In genomic region chr3:196524527-196524926, GRCh38 we compare ENCODE assay signal across 11 cellular contexts. TPM values are rescaled to one million over a fixed set of nuclear protein-coding genes. Genes with fewer than 3 reads are reported as not detected.
DNase-seq lines count a peak whose midpoint lies in the region; ATAC-seq and TF ChIP-seq lines count a peak whose summit lies in the region.
"Had no signal": no experiment of that assay in that cellular context is flagged by ENCODE, and none has a peak within 500 bp of the region (broad histone marks: within the 10 kb centered on the region; RNA-seq: fewer than 3 reads in every experiment).

No MANE protein-coding gene starts in this region.

- H2AFZ ChIP-seq in IMR-90 (replicated peaks; ENCODE audit: low read length, poor library complexity), result peak overlapping the region; percentile 33

- H4K8ac ChIP-seq in IMR-90 (ENCODE audit: low read depth in 2 of 2, low read length in 2 of 2), result no peak overlapping the region

- no peaks in the 10 kb centered on the region for H3K27me3 ChIP-seq in IMR-90 (ENCODE audit: control insufficient read depth, insufficient read depth, low read length)
- H3K27me3 ChIP-seq in Panc1 (ENCODE audit: control insufficient read depth, insufficient read depth, low read length), result no peaks in the 10 kb centered on the region
- no peaks in the 10 kb centered on the region for H3K27me3 ChIP-seq in CD4-positive, alpha-beta memory T cell (ENCODE audit: insufficient read depth, low read length)

- H3K4me1 Mint-ChIP-seq in activated T-helper 1 cell treated with anti-CD3 and anti-CD28 coated beads, Interleukin-12 subunit alpha, Interleukin-12 subunit beta, Interleukin-2, Interleukin-4 antibody, amounts not matched to agents 30 ng/mL and 10 ng/mL and 1 ng/mL, durations not matched to agents 14 hours and 24 hours and 36 hours (ENCODE audit: low read depth), result peaks cover 8% of the 10 kb centered on the region
- H3K4me1 Mint-ChIP-seq in CD4-positive, alpha-beta memory T cell, result peaks cover 0 to 5% (median 5%) of the 10 kb centered on the region in 4 donors

- no peak for TF ChIP-seq POLR2A in IMR-90 (IDR thresholded peaks at IDR 0.05; ENCODE audit: low read depth, low read length)

- H3K27ac ChIP-seq in IMR-90 (ENCODE audit: insufficient read depth, low read length), result no peak overlapping the region
- no peak overlapping the region for H3K27ac ChIP-seq in Panc1 (ENCODE audit: low read length)
- H3K27ac ChIP-seq in CD4-positive, alpha-beta memory T cell (ENCODE audit: low read depth, low read length), result no peak overlapping the region

- peaks cover 30% of the 10 kb centered on the region for H3K9me3 Mint-ChIP-seq in activated T-helper 1 cell treated with anti-CD3 and anti-CD28 coated beads, Interleukin-12 subunit alpha, Interleukin-12 subunit beta, Interleukin-2, Interleukin-4 antibody, amounts not matched to agents 30 ng/mL and 10 ng/mL and 1 ng/mL, durations not matched to agents 14 hours and 24 hours and 36 hours
- H3K9me3 Mint-ChIP-seq in CD4-positive, alpha-beta memory T cell, result peaks cover 0 to 31% (median 23%) of the 10 kb centered on the region in 8 donors

- no peak overlapping the region for H3K4me2 ChIP-seq in IMR-90 (ENCODE audit: low read depth, low read length)

- no peak overlapping the region for H3K4me3 Mint-ChIP-seq in activated T-helper 1 cell treated with anti-CD3 and anti-CD28 coated beads, Interleukin-12 subunit alpha, Interleukin-12 subunit beta, Interleukin-2, Interleukin-4 antibody, amounts not matched to agents 30 ng/mL and 10 ng/mL and 1 ng/mL, durations not matched to agents 14 hours and 24 hours and 36 hours
- no peak overlapping the region for H3K4me3 Mint-ChIP-seq in CD4-positive, alpha-beta memory T cell
- H3K4me3 Mint-ChIP-seq: CD4-positive, alpha-beta T cell; naive B cell had no signal

- H3K9me1 ChIP-seq in IMR-90 (ENCODE audit: insufficient read depth, low read length), result peaks cover 6% of the 10 kb centered on the region; the same call in 1 of the 2 replicates

- no peak overlapping the region for H3K27ac Mint-ChIP-seq in activated T-helper 1 cell treated with anti-CD3 and anti-CD28 coated beads, Interleukin-12 subunit alpha, Interleukin-12 subunit beta, Interleukin-2, Interleukin-4 antibody, amounts not matched to agents 30 ng/mL and 10 ng/mL and 1 ng/mL, durations not matched to agents 14 hours and 24 hours and 36 hours
- H3K27ac Mint-ChIP-seq in CD4-positive, alpha-beta memory T cell, result no peak overlapping the region
- H3K27ac Mint-ChIP-seq: CD4-positive, alpha-beta T cell; naive B cell had no signal

- peaks cover 5% of the 10 kb centered on the region for H3K36me3 Mint-ChIP-seq in activated T-helper 1 cell treated with anti-CD3 and anti-CD28 coated beads, Interleukin-12 subunit alpha, Interleukin-12 subunit beta, Interleukin-2, Interleukin-4 antibody, amounts not matched to agents 30 ng/mL and 10 ng/mL and 1 ng/mL, durations not matched to agents 14 hours and 24 hours and 36 hours (ENCODE audit: low read depth)
- peaks cover 9 to 11% of the 10 kb centered on the region in 2 donors for H3K36me3 Mint-ChIP-seq in CD4-positive, alpha-beta memory T cell

- H3K23ac ChIP-seq in IMR-90 (ENCODE audit: low read depth, low read length), result no peak overlapping the region

- H3K4me1 ChIP-seq in IMR-90 (ENCODE audit: control insufficient read depth, insufficient read depth, low read length) (0 out of 2 replicates have a peak, but pooled peaks cover 2% of the 10 kb centered on the region), Panc1 (ENCODE audit: control insufficient read depth, insufficient read depth, low read length) (no peaks in the 10 kb centered on the region)
- H3K4me1 ChIP-seq in CD4-positive, alpha-beta memory T cell (ENCODE audit: insufficient read depth, low read length), result no peaks in the 10 kb centered on the region

- H4K20me1 ChIP-seq in IMR-90 (ENCODE audit: insufficient read depth, low read length), result no peaks in the 10 kb centered on the region

- DNase-seq in Daoy (ENCODE audit: low read depth) (peak; percentile 46), IMR-90 (peak; percentile 17), Panc1 (ENCODE audit: low read depth, low spot score) (no peak), fibroblast of mammary gland (ENCODE audit: low read depth) (no peak), HuH-7 (ENCODE audit: low spot score) (no peak)
- DNase-seq in activated T-helper 1 cell treated with anti-CD3 and anti-CD28 coated beads, Interleukin-12 subunit alpha, Interleukin-12 subunit beta, Interleukin-2, Interleukin-4 antibody, amounts not matched to agents 30 ng/mL and 10 ng/mL and 1 ng/mL, durations not matched to agents 14 hours and 24 hours and 36 hours (ENCODE audit: low spot score), result no peak
- DNase-seq in CD4-positive, alpha-beta memory T cell, result no peak
- DNase-seq: CD4-positive, alpha-beta T cell; naive B cell had no signal

- H3K4me3 ChIP-seq in IMR-90 (ENCODE audit: insufficient read depth, low read depth, low read length), result no peak overlapping the region
- H3K4me3 ChIP-seq in Panc1 (ENCODE audit: low read depth in 2 of 2, low read length in 2 of 2), result no peak overlapping the region
- no peak overlapping the region for H3K4me3 ChIP-seq in fibroblast of mammary gland (ENCODE audit: control insufficient read depth, low read depth, low read length)
- no peak overlapping the region for H3K4me3 ChIP-seq in CD4-positive, alpha-beta memory T cell (ENCODE audit: low read length in 2 of 2)

- no peak overlapping the region for H2BK15ac ChIP-seq in IMR-90 (ENCODE audit: low read depth, low read length)

- H3K9ac ChIP-seq in IMR-90 (ENCODE audit: low read depth, low read length), result no peak overlapping the region

- intact Hi-C loops in IMR-90 (cut with micrococcal nuclease) (loop anchor here (1.0 kb wide), 1 partner anchor 161 kb away; no protein-coding TSS in a partner anchor), Panc1 (cut with micrococcal nuclease; ENCODE audit: unreplicated experiment) (loop anchor here (2.0 to 10.0 kb wide), 3 partner anchors 160 to 502 kb away; no protein-coding TSS in a partner anchor)
- intact Hi-C loops in activated T-helper 1 cell treated with anti-CD3 and anti-CD28 coated beads, Interleukin-12 subunit alpha, Interleukin-12 subunit beta, Interleukin-2, Interleukin-4 antibody, amounts not matched to agents 30 ng/mL and 10 ng/mL and 1 ng/mL, durations not matched to agents 14 hours and 24 hours and 36 hours (cut with micrococcal nuclease), result loop anchor here (5.0 kb wide), 1 partner anchor 207 kb away; the partner anchor contains the start of gene DYNLT2B
- intact Hi-C loops in CD4-positive, alpha-beta memory T cell (cut with micrococcal nuclease), result no loop called here

- no peak overlapping the region for H2AK9ac ChIP-seq in IMR-90 (replicated peaks; ENCODE audit: low read depth, low read length, poor library complexity)

- no peaks in the 10 kb centered on the region for H3K27me3 Mint-ChIP-seq in activated T-helper 1 cell treated with anti-CD3 and anti-CD28 coated beads, Interleukin-12 subunit alpha, Interleukin-12 subunit beta, Interleukin-2, Interleukin-4 antibody, amounts not matched to agents 30 ng/mL and 10 ng/mL and 1 ng/mL, durations not matched to agents 14 hours and 24 hours and 36 hours (ENCODE audit: insufficient read depth)
- peaks cover 0 to 1% of the 10 kb centered on the region in 2 donors for H3K27me3 Mint-ChIP-seq in CD4-positive, alpha-beta memory T cell
- H3K27me3 Mint-ChIP-seq: CD4-positive, alpha-beta T cell had no signal

- no peak overlapping the region for H3K56ac ChIP-seq in IMR-90 (ENCODE audit: extremely low read depth, insufficient read depth, low read length)

- ATAC-seq in IMR-90 (ENCODE audit: low read depth), result no peak
- peak; percentile 87 for ATAC-seq in Panc1
- no peak for ATAC-seq in HG03139 (IDR thresholded peaks at IDR 0.05; ENCODE audit: unreplicated experiment)

- TF ChIP-seq RAD21 in IMR-90 (IDR thresholded peaks at IDR 0.05; ENCODE audit: low read length), result peak; percentile 36

- H2BK120ac ChIP-seq in IMR-90 (ENCODE audit: low read depth, low read length), result no peak overlapping the region

- no peak overlapping the region for H4K5ac ChIP-seq in IMR-90 (ENCODE audit: low read depth, low read length)

- H3K18ac ChIP-seq in IMR-90 (ENCODE audit: low read depth, low read length), result no peak overlapping the region

- H3K9me3 ChIP-seq in IMR-90 (ENCODE audit: control insufficient read depth, insufficient read depth, low read length) (peaks cover 16% of the 10 kb centered on the region), Panc1 (ENCODE audit: control insufficient read depth, insufficient read depth, low read depth, low read length) (no peaks in the 10 kb centered on the region)
- peaks cover 4 to 6% of the 10 kb centered on the region in 2 donors for H3K9me3 ChIP-seq in CD4-positive, alpha-beta memory T cell (ENCODE audit: control insufficient read depth in 1 of 2, low read length in 2 of 2)

- no peak overlapping the region for H2BK5ac ChIP-seq in IMR-90 (ENCODE audit: low read depth, low read length, poor library complexity, severe bottlenecking)

- in situ Hi-C loops in IMR-90 (cut with MboI; ENCODE audit: low sequenced_read_pairs), result loop anchor here (5.0 kb wide), 1 partner anchor 267 kb away; no protein-coding TSS in a partner anchor
- in situ Hi-C loops in Panc1 (cut with HindIII; ENCODE audit: low pct_unique_long_range_greater_than_20kb, low sequenced_read_pairs), result no loop called here

- H4K91ac ChIP-seq in IMR-90 (ENCODE audit: insufficient read depth, low read depth, low read length), result no peak overlapping the region

- CTCF ChIA-PET in IMR-90 (lab: Yijun Ruan, JAX) (interaction anchor here (0.7 to 1.7 kb wide), 2 partner anchors 271 to 289 kb away, joined by 3 read pairs; no protein-coding TSS in a partner anchor), Panc1 (lab: Charles Lee) (interaction anchor here (0.6 to 1.1 kb wide), 2 partner anchors 160 to 306 kb away, joined by 3 to 5 read pairs; no protein-coding TSS in a partner anchor)
- CTCF ChIA-PET in CD4-positive, alpha-beta memory T cell (lab: Charles Lee; ENCODE audit: partially characterized antibody), result interaction anchor here (2.2 to 9.8 kb wide), 7 partner anchors 11 to 269 kb away, joined by 7 to 113 read pairs (median 16); no protein-coding TSS in a partner anchor

- BruUV-seq in IMR-90 (replicated peaks; lab: Mats Ljungman, UMichigan) (no TSS peak), Panc1 (replicated peaks; lab: Mats Ljungman, UMichigan) (no TSS peak)

- no peak overlapping the region for H2BK20ac ChIP-seq in IMR-90 (ENCODE audit: low read depth, low read length)

- no CpG with 5 or more reads among the region's 5 CpGs for WGBS in IMR-90 (ENCODE audit: extremely low coverage in 2 of 2, insufficient read length in 1 of 2), 2 experiments

- dilution Hi-C loops in IMR-90 (cut with HindIII; ENCODE audit: low sequenced_read_pairs, unreplicated experiment), result no loop called here

- no peaks in the 10 kb centered on the region for H3K79me1 ChIP-seq in IMR-90 (ENCODE audit: low read depth in 1 of 2, low read length in 2 of 2)

- TF ChIP-seq CTCF in IMR-90 (conservative IDR thresholded peaks at IDR 0.05; ENCODE audit: low read depth, low read length), result peak; percentile 25
- TF ChIP-seq CTCF in Panc1 (IDR thresholded peaks at IDR 0.05), result peak; percentile 89
- peak; percentile 5 for TF ChIP-seq CTCF in fibroblast of mammary gland (conservative IDR thresholded peaks at IDR 0.05; ENCODE audit: control insufficient read depth, insufficient read depth, low read depth, low read length)

- H3K36me3 ChIP-seq in IMR-90 (ENCODE audit: control insufficient read depth, insufficient read depth, low read length) (no peaks in the 10 kb centered on the region), Panc1 (ENCODE audit: control insufficient read depth, insufficient read depth, low read length) (no peaks in the 10 kb centered on the region)
- H3K36me3 ChIP-seq in CD4-positive, alpha-beta memory T cell (ENCODE audit: insufficient read depth, low read length), result no peaks in the 10 kb centered on the region

- H3K4ac ChIP-seq in IMR-90 (ENCODE audit: low read depth, low read length), result no peak overlapping the region

- no peak overlapping the region for H3K14ac ChIP-seq in IMR-90 (replicated peaks; ENCODE audit: low read depth, low read length)

- no peak overlapping the region for H2AK5ac ChIP-seq in IMR-90 (ENCODE audit: low read depth, low read length)

- POLR2A ChIA-PET in IMR-90 (lab: Charles Lee; ENCODE audit: unreplicated experiment), result no interaction called here
- POLR2A ChIA-PET in Panc1 (lab: Charles Lee), result interaction anchor here (0.6 kb wide), 1 partner anchor 225 kb away, joined by 3 read pairs; no protein-coding TSS in a partner anchor
- POLR2A ChIA-PET in CD4-positive, alpha-beta memory T cell (lab: Charles Lee; ENCODE audit: partially characterized antibody), result interaction anchor here (1.4 kb wide), 1 partner anchor 250 kb away, joined by 3 read pairs; no protein-coding TSS in a partner anchor

RNA-seq across cellular contexts. Expression of gene SMCO1, which starts 9.4 kb away (rescaled TPM):
- not detected in 2 replicates for total RNA-seq in Daoy (2014; rRNA removed; shearing (Covaris generic))
- not detected in 2 replicates for total RNA-seq in IMR-90 (2012; rRNA removed)
- polyA plus RNA-seq in IMR-90 (2012; rRNA removed), result not detected in 2 replicates
- polyA plus RNA-seq in IMR-90 (2012; cell fraction: cytosol; rRNA removed), result not detected in 2 replicates
- 0.03 TPM in 1 of 2 replicates, not detected in the other for polyA plus RNA-seq in IMR-90 (2012; cell fraction: nucleus; rRNA removed; ENCODE audit: low replicate concordance)
- not detected for total RNA-seq in Panc1 (2021; ENCODE audit: unreplicated experiment)
- polyA plus RNA-seq in Panc1 (2012; ENCODE audit: insufficient read length), result not detected
- not detected in 2 replicates for total RNA-seq in activated T-helper 1 cell treated with anti-CD3 and anti-CD28 coated beads, Interleukin-12 subunit alpha, Interleukin-12 subunit beta, Interleukin-2, Interleukin-4 antibody, amounts not matched to agents 30 ng/mL and 10 ng/mL and 1 ng/mL, durations not matched to agents 14 hours and 24 hours and 36 hours
- total RNA-seq in CD4-positive, alpha-beta memory T cell, result not detected
- polyA plus RNA-seq in CD4-positive, alpha-beta memory T cell, result not detected
- total RNA-seq: CD4-positive, alpha-beta T cell; urinary bladder had no signal
- polyA plus RNA-seq: urinary bladder had no signal

RNA-seq across cellular contexts. Expression of gene RNF168, which starts 21.0 kb away (rescaled TPM):
- 12.0 and 14.5 TPM in 2 replicates for total RNA-seq in Daoy (2014; rRNA removed; shearing (Covaris generic))
- total RNA-seq in IMR-90 (2012; rRNA removed) (15.2 and 18.1 TPM in 2 replicates), Panc1 (2021; ENCODE audit: unreplicated experiment) (21.3 TPM)
- polyA plus RNA-seq in IMR-90 (2012; rRNA removed), result 2.5 TPM in 2 replicates
- 0.81 and 1.3 TPM in 2 replicates for polyA plus RNA-seq in IMR-90 (2012; cell fraction: cytosol; rRNA removed)
- 1.3 and 3.3 TPM in 2 replicates for polyA plus RNA-seq in IMR-90 (2012; cell fraction: nucleus; rRNA removed; ENCODE audit: low replicate concordance)
- polyA plus RNA-seq in Panc1 (2012; ENCODE audit: insufficient read length), result 5.8 TPM
- total RNA-seq in activated T-helper 1 cell treated with anti-CD3 and anti-CD28 coated beads, Interleukin-12 subunit alpha, Interleukin-12 subunit beta, Interleukin-2, Interleukin-4 antibody, amounts not matched to agents 30 ng/mL and 10 ng/mL and 1 ng/mL, durations not matched to agents 14 hours and 24 hours and 36 hours, result 32.1 and 32.8 TPM in 2 replicates
- 10 to 100 TPM; 74.5 to 76.4 TPM for total RNA-seq in CD4-positive, alpha-beta memory T cell
- polyA plus RNA-seq in CD4-positive, alpha-beta memory T cell, result 10 to 100 TPM in 1 of 2 donors, 1 to 10 TPM in 1; 6.0 to 14.2 TPM

RNA-seq across cellular contexts. Expression of gene WDR53, which starts 43.8 kb away (rescaled TPM):
- 9.5 and 16.9 TPM in 2 replicates for total RNA-seq in Daoy (2014; rRNA removed; shearing (Covaris generic))
- total RNA-seq in IMR-90 (2012; rRNA removed) (5.7 and 6.4 TPM in 2 replicates), Panc1 (2021; ENCODE audit: unreplicated experiment) (18.6 TPM)
- polyA plus RNA-seq in IMR-90 (2012; rRNA removed), result 5.3 and 5.9 TPM in 2 replicates
- polyA plus RNA-seq in IMR-90 (2012; cell fraction: cytosol; rRNA removed), result 1.1 and 3.2 TPM in 2 replicates
- 0.75 and 3.9 TPM in 2 replicates for polyA plus RNA-seq in IMR-90 (2012; cell fraction: nucleus; rRNA removed; ENCODE audit: low replicate concordance)
- polyA plus RNA-seq in Panc1 (2012; ENCODE audit: insufficient read length), result 15.6 TPM
- total RNA-seq in activated T-helper 1 cell treated with anti-CD3 and anti-CD28 coated beads, Interleukin-12 subunit alpha, Interleukin-12 subunit beta, Interleukin-2, Interleukin-4 antibody, amounts not matched to agents 30 ng/mL and 10 ng/mL and 1 ng/mL, durations not matched to agents 14 hours and 24 hours and 36 hours, result 24.8 and 25.5 TPM in 2 replicates
- 10 to 100 TPM; 37.5 to 38.7 TPM for total RNA-seq in CD4-positive, alpha-beta memory T cell
- 10 to 100 TPM; 25.8 to 33.0 TPM for polyA plus RNA-seq in CD4-positive, alpha-beta memory T cell

RNA-seq across cellular contexts. Expression of gene FBXO45, which starts 43.9 kb away (rescaled TPM):
- 31.5 and 33.4 TPM in 2 replicates for total RNA-seq in Daoy (2014; rRNA removed; shearing (Covaris generic))
- total RNA-seq in IMR-90 (2012; rRNA removed), result 5.0 and 11.7 TPM in 2 replicates
- 3.1 and 3.8 TPM in 2 replicates for polyA plus RNA-seq in IMR-90 (2012; rRNA removed)
- polyA plus RNA-seq in IMR-90 (2012; cell fraction: cytosol; rRNA removed), result 0.70 and 0.81 TPM in 2 replicates
- 0.33 and 0.91 TPM in 2 replicates for polyA plus RNA-seq in IMR-90 (2012; cell fraction: nucleus; rRNA removed; ENCODE audit: low replicate concordance)
- 21.6 TPM for total RNA-seq in Panc1 (2021; ENCODE audit: unreplicated experiment)
- polyA plus RNA-seq in Panc1 (2012; ENCODE audit: insufficient read length), result 8.2 TPM
- total RNA-seq in activated T-helper 1 cell treated with anti-CD3 and anti-CD28 coated beads, Interleukin-12 subunit alpha, Interleukin-12 subunit beta, Interleukin-2, Interleukin-4 antibody, amounts not matched to agents 30 ng/mL and 10 ng/mL and 1 ng/mL, durations not matched to agents 14 hours and 24 hours and 36 hours, result 22.8 and 24.3 TPM in 2 replicates
- total RNA-seq in CD4-positive, alpha-beta memory T cell, result 10 to 100 TPM; 10.9 to 12.0 TPM
- polyA plus RNA-seq in CD4-positive, alpha-beta memory T cell, result 1 to 10 TPM; 3.0 to 5.4 TPM

Comparison
In these comparisons a context has a peak if more than half of its experiments do, and no peak if none do; other contexts are left out.
1. DNase-seq: peak in Daoy (single experiment) and IMR-90 (single experiment); none in Panc1 (single experiment), fibroblast of mammary gland (single experiment), activated T-helper 1 cell treated with anti-CD3 and anti-CD28 coated beads, Interleukin-12 subunit alpha, Interleukin-12 subunit beta, Interleukin-2, Interleukin-4 antibody, amounts not matched to agents 30 ng/mL and 10 ng/mL and 1 ng/mL, durations not matched to agents 14 hours and 24 hours and 36 hours (single experiment), HuH-7 (single experiment) and CD4-positive, alpha-beta memory T cell (0 of 5).
2. CTCF ChIP-seq: peak in every context shown above with its lines; median percentile 89 in Panc1; 25 in IMR-90; 5 in fibroblast of mammary gland.